ENCODE assay signal across 9 cellular contexts in the genomic region with DNA sequence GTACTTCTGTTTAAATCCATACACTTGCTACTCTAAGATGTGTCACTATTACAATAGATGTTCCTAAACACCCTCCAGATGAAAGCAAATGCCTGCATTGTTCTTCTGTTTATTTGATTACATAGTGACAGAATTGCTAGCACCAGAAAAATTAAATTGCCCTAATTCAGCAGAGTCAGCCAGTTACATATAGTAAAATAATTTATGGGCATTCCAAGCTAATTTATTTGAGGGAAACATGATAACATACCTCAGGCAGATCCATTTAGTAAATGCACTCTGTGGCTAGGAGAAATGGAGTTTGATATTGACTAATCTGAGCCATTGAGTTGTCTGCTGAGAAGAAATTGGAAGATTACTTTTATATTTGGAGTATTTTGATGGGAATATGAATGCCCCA.
"Had no signal": no experiment of that assay in that cellular context is flagged by ENCODE, and none has a peak within 500 bp of the region (broad histone marks: within the 10 kb centered on the region; RNA-seq: fewer than 3 reads in every experiment).

No MANE protein-coding gene starts in this region.

- DNase-seq: GM23248, GOT3, H7, HFFc6, KBM-7 had no signal

- H3K27ac ChIP-seq: GM23248, HL-60 had no signal

- H3K36me3 ChIP-seq: HAP-1 had no signal

- ATAC-seq: HCT116, HepG2 had no signal

- H3K9ac ChIP-seq: GM23248 had no signal

- H3K4me3 ChIP-seq: GM23248, HAP-1 had no signal

- H2AFZ ChIP-seq: GM23248 had no signal

- H3K9me3 ChIP-seq: HAP-1 had no signal
